19 cellular contexts compared by ENCODE assay signal in the genomic region with DNA sequence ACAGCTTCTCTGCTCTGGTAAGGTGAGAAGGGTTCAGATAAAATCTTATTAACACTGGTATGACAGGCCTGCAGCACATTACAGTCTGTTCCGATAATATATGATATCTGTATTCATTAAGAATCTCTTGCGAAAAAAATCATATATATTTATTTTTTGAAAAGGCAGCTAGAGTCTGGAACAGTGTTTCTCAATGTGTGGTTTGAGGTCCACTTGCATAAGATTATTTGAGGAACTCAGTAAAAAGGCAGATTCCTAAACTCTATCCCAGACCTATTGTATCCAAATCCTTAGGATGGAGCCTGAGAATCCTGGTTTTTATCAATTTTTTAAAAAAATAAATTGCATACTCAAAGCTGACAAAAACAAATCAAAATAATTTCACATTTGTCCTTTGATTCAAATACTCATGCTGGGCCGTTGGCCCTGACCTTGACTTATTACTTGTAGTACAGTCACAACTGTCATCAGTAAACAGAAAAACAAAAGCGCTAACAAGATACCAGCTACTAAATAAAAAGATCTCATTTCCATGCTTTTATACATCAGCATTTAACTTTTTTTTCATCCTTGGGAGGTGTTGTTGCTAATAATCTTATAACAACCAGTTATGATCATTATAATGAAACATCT.
DNase-seq lines count a peak whose midpoint lies in the region; TF ChIP-seq lines count a peak whose summit lies in the region.
"Had no signal": no experiment of that assay in that cellular context is flagged by ENCODE, and none has a peak within 500 bp of the region (broad histone marks: within the 10 kb centered on the region; RNA-seq: fewer than 3 reads in every experiment).

No MANE protein-coding gene starts in this region.

- H2AK5ac ChIP-seq in neuronal stem cell (ENCODE audit: low read depth, low read length) = no peak overlapping the region

- intact Hi-C loops in spleen (cut with DNase I; ENCODE audit: low total_unique reads) = no loop called here

- H2BK120ac ChIP-seq in neuronal stem cell (ENCODE audit: low read depth, low read length) = no peak overlapping the region

- H2BK15ac ChIP-seq in neuronal stem cell (ENCODE audit: low read length) = no peak overlapping the region

- 58 to 82% (median 70%) methylated on average over 4 of the region's 4 CpGs for WGBS in spleen, 5 donors
- no CpG with 5 or more reads among the region's 4 CpGs for WGBS in neuronal stem cell (ENCODE audit: extremely low coverage in 2 of 2, insufficient read length in 2 of 2, insufficient replicate concordance in 1 of 2), 2 donors

- TF ChIP-seq CTCF in NB4 (IDR thresholded peaks at IDR 0.05; ENCODE audit: low read depth, low read length) (no peak), spleen (IDR thresholded peaks at IDR 0.05 in 8 of 11, conservative IDR thresholded peaks at IDR 0.05 in 3 of 11) (no peak)

- H2BK5ac ChIP-seq in neuronal stem cell (ENCODE audit: low read length) = no peak overlapping the region

- H3K27ac ChIP-seq in spleen = peak overlapping the region in 6 of 8 donors; percentile 12 to 80 (median 42)
- no peak overlapping the region for H3K27ac ChIP-seq in neuronal stem cell (replicated peaks; ENCODE audit: low read length)
- H3K27ac ChIP-seq: Peyer's patch had no signal

- no peak overlapping the region for H4K91ac ChIP-seq in neuronal stem cell (ENCODE audit: low read depth, low read length, poor library complexity)

- H3K36me3 ChIP-seq in spleen = no peaks in the 10 kb centered on the region
- no peaks in the 10 kb centered on the region for H3K36me3 ChIP-seq in neuronal stem cell (replicated peaks in 1 of 2; ENCODE audit: control insufficient read depth in 2 of 2, insufficient read depth in 2 of 2, low read length in 2 of 2)
- H3K36me3 ChIP-seq: Peyer's patch had no signal

- H3K4me3 ChIP-seq in NB4 (ENCODE audit: low read depth, low read length) (no peak overlapping the region), spleen (peak overlapping the region in 1 of 8 donors; percentile 1), neuronal stem cell (ENCODE audit: low read length in 2 of 2) (no peak overlapping the region)
- H3K4me3 ChIP-seq: Peyer's patch had no signal

- H2BK12ac ChIP-seq in neuronal stem cell (ENCODE audit: low read length) = no peak overlapping the region

- TF ChIP-seq POLR2A in NB4 (IDR thresholded peaks at IDR 0.05; ENCODE audit: extremely low read depth, insufficient read length) (no peak), spleen (IDR thresholded peaks at IDR 0.05) (no peak)

- no peak overlapping the region for H4K8ac ChIP-seq in neuronal stem cell (ENCODE audit: low read depth, low read length)

- no peak overlapping the region for H3K14ac ChIP-seq in neuronal stem cell (ENCODE audit: low read length)

- no peak overlapping the region for H3K4ac ChIP-seq in neuronal stem cell (ENCODE audit: low read length)

- H3K27me3 ChIP-seq in spleen (replicated peaks in 1 of 7) = no peaks in the 10 kb centered on the region
- H3K27me3 ChIP-seq in neuronal stem cell (ENCODE audit: control insufficient read depth in 3 of 3, insufficient read depth in 3 of 3, low read depth in 1 of 3, low read length in 3 of 3) = no peaks in the 10 kb centered on the region
- H3K27me3 ChIP-seq: Peyer's patch had no signal

- peaks cover 0 to 20% (median 2%) of the 10 kb centered on the region in 6 donors for H3K4me1 ChIP-seq in spleen
- no peaks in the 10 kb centered on the region for H3K4me1 ChIP-seq in neuronal stem cell (ENCODE audit: control insufficient read depth in 2 of 2, insufficient read depth in 1 of 2, low read depth in 1 of 2, low read length in 2 of 2)
- H3K4me1 ChIP-seq: Peyer's patch had no signal

- no peak overlapping the region for H2AFZ ChIP-seq in neuronal stem cell (ENCODE audit: low read length)

- peak; percentile 4 for DNase-seq in GF-D8 (lab: John Stamatoyannopoulos, UW)
- peak; percentile 32 for DNase-seq in NB4 (ENCODE audit: low read depth)
- peak; percentile 84 for DNase-seq in SKM-1 treated with dmso at 0.1 percent for 144 hours (lab: John Stamatoyannopoulos, UW; ENCODE audit: unreplicated experiment)
- DNase-seq in spleen = no peak
- DNase-seq in NCI-H524 (lab: John Stamatoyannopoulos, UW) = no peak
- no peak for DNase-seq in neuronal stem cell (ENCODE audit: low spot score)
- no peak for DNase-seq in T1000 (lab: John Stamatoyannopoulos, UW)
- DNase-seq: C1 segment of cervical spinal cord, DMS 273 treated with DMSO at 0.1 percent for 48 hours, DND-41, H9, KBM-7, NCI-H1092, NCI-H146, NCI-H2081, NCI-H446 treated with DMSO at 0.1 percent for 48 hours, NCI-H748 treated with DMSO at 0.1 percent for 48 hours, Peyer's patch, SK-N-SH had no signal

- no peak overlapping the region for H3K23ac ChIP-seq in neuronal stem cell (ENCODE audit: low read depth, low read length, poor library complexity)

- no peak overlapping the region for H3K18ac ChIP-seq in neuronal stem cell (ENCODE audit: low read length)

- H3K4me2 ChIP-seq in neuronal stem cell (ENCODE audit: insufficient read depth, low read length, poor library complexity, severe bottlenecking) = no peak overlapping the region
- H3K4me2 ChIP-seq: SK-N-SH had no signal

- H3K9ac ChIP-seq in neuronal stem cell (ENCODE audit: low read depth, low read length, poor library complexity) = no peak overlapping the region
- H3K9ac ChIP-seq: SK-N-SH had no signal

- no peaks in the 10 kb centered on the region for H3K79me1 ChIP-seq in neuronal stem cell (ENCODE audit: low read depth, low read length)

- H3K9me3 ChIP-seq in spleen (peaks cover 0 to 8% (median 0%) of the 10 kb centered on the region in 8 donors), neuronal stem cell (replicated peaks in 1 of 2; ENCODE audit: control insufficient read depth in 2 of 2, insufficient read depth in 1 of 2, low read depth in 1 of 2, low read length in 2 of 2) (no peaks in the 10 kb centered on the region)
- H3K9me3 ChIP-seq: Peyer's patch, SK-N-SH had no signal

Comparison
In these comparisons a context has a peak if more than half of its experiments do, and no peak if none do; other contexts are left out.
1. DNase-seq: peak in GF-D8 (single experiment), NB4 (single experiment) and SKM-1 treated with dmso at 0.1 percent for 144 hours (single experiment); none in spleen (single experiment), NCI-H524 (0 of 2), neuronal stem cell (single experiment) and T1000 (single experiment).